8 cellular contexts compared by ENCODE assay signal in the genomic region with DNA sequence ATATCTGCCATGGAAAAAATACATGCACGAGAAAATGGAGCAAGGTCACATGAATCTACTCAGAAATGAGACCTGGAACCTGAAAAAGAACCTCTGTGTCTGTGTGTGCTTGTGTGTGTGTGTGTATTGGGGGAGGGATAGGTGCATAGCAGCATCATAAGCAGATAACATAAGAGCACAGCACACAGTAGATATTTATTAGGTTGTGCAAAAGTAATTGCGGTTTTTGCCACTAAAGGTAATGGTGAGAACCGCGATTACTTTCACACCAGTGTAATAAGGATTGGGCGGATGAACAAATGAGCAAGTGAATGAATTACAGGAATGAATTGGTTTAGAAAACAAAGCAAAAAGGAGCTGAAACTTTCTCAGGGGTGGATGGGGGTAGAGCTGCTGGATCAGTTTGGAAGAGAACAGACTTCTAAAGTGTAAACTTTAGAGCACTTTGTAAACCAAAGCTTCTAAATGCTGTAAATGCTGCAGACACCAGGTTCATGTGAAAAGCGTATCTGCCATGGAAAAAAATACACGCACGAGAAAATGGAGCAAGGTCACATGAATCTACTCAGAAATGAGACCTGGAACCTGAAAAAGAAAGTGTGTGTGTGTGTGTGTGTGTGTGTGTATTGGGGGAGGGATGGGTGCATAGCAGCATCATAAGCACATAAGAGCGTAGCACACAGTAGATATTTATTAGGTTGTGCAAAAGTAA.
DNase-seq lines count a peak whose midpoint lies in the region; ATAC-seq and TF ChIP-seq lines count a peak whose summit lies in the region.

No MANE protein-coding gene starts in this region.

- H3K27ac ChIP-seq in OCI-LY1 (ENCODE audit: low read depth, low read length, poor library complexity, severe bottlenecking) (peak overlapping the region; percentile 88), esophagus muscularis mucosa (replicated peaks in 1 of 4) (peak overlapping the region; percentile 92 to 95 (median 94)), skeletal muscle tissue (ENCODE audit: low read depth, low read length) (peak overlapping the region; percentile 94)

- H3K4me3 ChIP-seq in OCI-LY1 (ENCODE audit: low read depth, low read length, poor library complexity, severe bottlenecking) (no peak overlapping the region), esophagus muscularis mucosa (no peak overlapping the region), skeletal muscle tissue (ENCODE audit: low read length in 3 of 3) (peak overlapping the region in 1 of 3 donors; percentile 9)

- H3F3A ChIP-seq in OCI-LY1 (ENCODE audit: insufficient read depth, low read length), result no peaks in the 10 kb centered on the region

- DNase-seq in esophagus muscularis mucosa (ENCODE audit: extremely low spot score) (no peak), SKM-1 treated with dmso at 0.1 percent for 144 hours (lab: John Stamatoyannopoulos, UW; ENCODE audit: unreplicated experiment) (no peak), NOMO-1 (lab: John Stamatoyannopoulos, UW; ENCODE audit: unreplicated experiment in 2 of 2) (no peak)
- no peak for DNase-seq in stimulated activated CD4-positive, alpha-beta T cell treated with anti-CD3 and anti-CD28 coated beads, Interleukin-4, amount 100 ng/mL, for 1 hour

- TF ChIP-seq CTCF in OCI-LY1 (IDR thresholded peaks at IDR 0.05; ENCODE audit: low read length) (no peak), esophagus muscularis mucosa (IDR thresholded peaks at IDR 0.05) (no peak)

- H3K9me2 ChIP-seq in OCI-LY1 (ENCODE audit: low read depth, low read length), result no peaks in the 10 kb centered on the region

- TF ChIP-seq EP300 in esophagus muscularis mucosa (IDR thresholded peaks at IDR 0.05), result no peak

- TF ChIP-seq POLR2A in esophagus muscularis mucosa (IDR thresholded peaks at IDR 0.05; ENCODE audit: low read depth), result no peak

- H3K79me2 ChIP-seq in OCI-LY1 (ENCODE audit: insufficient read depth, low read length), result no peaks in the 10 kb centered on the region

- H3K27me3 ChIP-seq in OCI-LY1 (ENCODE audit: insufficient read depth, low read length) (no peaks in the 10 kb centered on the region), esophagus muscularis mucosa (no peaks in the 10 kb centered on the region), skeletal muscle tissue (ENCODE audit: control insufficient read depth in 3 of 3, insufficient read depth in 3 of 3, low read length in 3 of 3) (no peaks in the 10 kb centered on the region)

- H3K9ac ChIP-seq in OCI-LY1 (ENCODE audit: low read length) (peak overlapping the region; percentile 27; the same call in 1 of the 2 replicates), skeletal muscle tissue (ENCODE audit: low read depth in 1 of 3, low read length in 3 of 3) (peak overlapping the region; percentile 39 to 88 (median 71))

- no peaks in the 10 kb centered on the region for H4K20me1 ChIP-seq in OCI-LY1 (ENCODE audit: insufficient read depth, low read length)

- H3K9me3 ChIP-seq in OCI-LY1 (ENCODE audit: low read length), result no peaks in the 10 kb centered on the region
- no peaks in the 10 kb centered on the region for H3K9me3 ChIP-seq in esophagus muscularis mucosa
- H3K9me3 ChIP-seq in skeletal muscle tissue (ENCODE audit: control insufficient read depth in 3 of 3, low read length in 3 of 3), result no peaks in the 10 kb centered on the region

- WGBS in esophagus muscularis mucosa, result 71% methylated on average over 9 of the region's 9 CpGs

- H3K4me2 ChIP-seq in OCI-LY1 (ENCODE audit: low read length), result no peak overlapping the region

- no peaks in the 10 kb centered on the region for H3K36me3 ChIP-seq in OCI-LY1 (ENCODE audit: insufficient read depth, low read length)
- no peaks in the 10 kb centered on the region for H3K36me3 ChIP-seq in esophagus muscularis mucosa
- no peaks in the 10 kb centered on the region for H3K36me3 ChIP-seq in skeletal muscle tissue (ENCODE audit: control insufficient read depth in 3 of 3, insufficient read depth in 3 of 3, low read length in 3 of 3)

- intact Hi-C loops in esophagus muscularis mucosa (cut with DNase I), result no loop called here

- no peak overlapping the region for H2AFZ ChIP-seq in OCI-LY1 (ENCODE audit: low read length)

- H3K4me1 ChIP-seq in OCI-LY1 (ENCODE audit: insufficient read depth, low read length, severe bottlenecking), result peaks cover 72% of the 10 kb centered on the region
- peaks cover 31 to 61% (median 56%) of the 10 kb centered on the region in 4 donors for H3K4me1 ChIP-seq in esophagus muscularis mucosa
- H3K4me1 ChIP-seq in skeletal muscle tissue (ENCODE audit: control insufficient read depth in 3 of 3, insufficient read depth in 3 of 3, low read length in 3 of 3), result peaks cover 50 to 80% (median 61%) of the 10 kb centered on the region in 3 donors

- ATAC-seq in GM19395 (IDR thresholded peaks at IDR 0.05; ENCODE audit: unreplicated experiment) (peak; percentile 49), HG03565 (IDR thresholded peaks at IDR 0.05; ENCODE audit: unreplicated experiment) (no peak)
